ENCODE assay signal across 1 cellular context in the genomic region with DNA sequence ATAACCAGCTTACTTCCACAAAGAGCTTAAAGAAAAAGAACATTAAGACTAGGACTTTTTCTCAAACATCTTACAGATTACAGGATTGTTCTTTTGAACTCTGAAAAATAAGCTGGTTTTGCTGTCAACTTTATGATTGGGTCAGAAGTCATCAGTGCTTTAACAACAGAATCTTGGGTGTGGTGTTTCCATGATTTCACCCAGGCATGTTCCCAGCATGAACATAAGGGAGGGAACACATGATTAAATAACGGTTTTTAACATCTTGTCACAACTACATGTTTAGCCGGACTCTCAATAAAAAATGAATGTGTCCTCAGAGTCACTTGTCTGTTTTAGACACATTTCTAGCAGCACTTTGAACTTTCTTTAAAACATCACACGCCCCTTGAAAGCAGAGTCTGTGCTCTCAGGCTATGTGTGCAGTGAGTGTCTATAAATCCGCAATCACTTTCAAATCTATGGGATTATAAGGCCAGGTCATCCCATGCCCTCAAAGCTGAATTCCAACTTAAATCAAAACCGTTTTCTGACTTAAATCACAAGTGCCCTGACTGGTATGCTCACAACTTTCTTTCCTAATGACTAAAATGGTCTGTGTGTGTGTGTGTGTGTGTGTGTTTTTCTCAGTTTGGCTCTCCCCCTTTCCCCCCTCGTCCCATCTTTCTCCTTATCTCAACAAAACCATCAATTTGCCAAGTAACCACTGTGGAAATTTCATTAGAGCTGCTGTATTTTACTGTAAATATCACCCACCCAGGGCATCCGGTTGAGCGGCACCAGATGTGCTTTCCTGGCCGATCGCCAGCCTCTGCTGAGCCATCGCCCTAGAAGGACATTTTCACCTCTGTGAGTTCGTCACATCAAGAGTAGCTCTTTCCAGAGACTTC.
TF ChIP-seq lines count a peak whose summit lies in the region.

No MANE protein-coding gene starts in this region.

TF ChIP-seq in K562, 482 proteins besides CTCF, POLR2A, EP300 and RAD21 (continued from another document and continues in another):
- TF ChIP-seq, protein P1, sequence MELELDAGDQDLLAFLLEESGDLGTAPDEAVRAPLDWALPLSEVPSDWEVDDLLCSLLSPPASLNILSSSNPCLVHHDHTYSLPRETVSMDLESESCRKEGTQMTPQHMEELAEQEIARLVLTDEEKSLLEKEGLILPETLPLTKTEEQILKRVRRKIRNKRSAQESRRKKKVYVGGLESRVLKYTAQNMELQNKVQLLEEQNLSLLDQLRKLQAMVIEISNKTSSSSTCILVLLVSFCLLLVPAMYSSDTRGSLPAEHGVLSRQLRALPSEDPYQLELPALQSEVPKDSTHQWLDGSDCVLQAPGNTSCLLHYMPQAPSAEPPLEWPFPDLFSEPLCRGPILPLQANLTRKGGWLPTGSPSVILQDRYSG (tag; conservative IDR thresholded peaks at IDR 0.05; ENCODE audit: low read depth) = no peak
- no peak for TF ChIP-seq TCF3 (CRISPR knock-in tag; IDR thresholded peaks at IDR 0.05)
- no peak for TF ChIP-seq ARID2 (IDR thresholded peaks at IDR 0.05)
- TF ChIP-seq, protein P2, sequence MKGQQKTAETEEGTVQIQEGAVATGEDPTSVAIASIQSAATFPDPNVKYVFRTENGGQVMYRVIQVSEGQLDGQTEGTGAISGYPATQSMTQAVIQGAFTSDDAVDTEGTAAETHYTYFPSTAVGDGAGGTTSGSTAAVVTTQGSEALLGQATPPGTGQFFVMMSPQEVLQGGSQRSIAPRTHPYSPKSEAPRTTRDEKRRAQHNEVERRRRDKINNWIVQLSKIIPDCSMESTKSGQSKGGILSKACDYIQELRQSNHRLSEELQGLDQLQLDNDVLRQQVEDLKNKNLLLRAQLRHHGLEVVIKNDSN (CRISPR knock-in tag; IDR thresholded peaks at IDR 0.05) = no peak
- TF ChIP-seq, protein P3, sequence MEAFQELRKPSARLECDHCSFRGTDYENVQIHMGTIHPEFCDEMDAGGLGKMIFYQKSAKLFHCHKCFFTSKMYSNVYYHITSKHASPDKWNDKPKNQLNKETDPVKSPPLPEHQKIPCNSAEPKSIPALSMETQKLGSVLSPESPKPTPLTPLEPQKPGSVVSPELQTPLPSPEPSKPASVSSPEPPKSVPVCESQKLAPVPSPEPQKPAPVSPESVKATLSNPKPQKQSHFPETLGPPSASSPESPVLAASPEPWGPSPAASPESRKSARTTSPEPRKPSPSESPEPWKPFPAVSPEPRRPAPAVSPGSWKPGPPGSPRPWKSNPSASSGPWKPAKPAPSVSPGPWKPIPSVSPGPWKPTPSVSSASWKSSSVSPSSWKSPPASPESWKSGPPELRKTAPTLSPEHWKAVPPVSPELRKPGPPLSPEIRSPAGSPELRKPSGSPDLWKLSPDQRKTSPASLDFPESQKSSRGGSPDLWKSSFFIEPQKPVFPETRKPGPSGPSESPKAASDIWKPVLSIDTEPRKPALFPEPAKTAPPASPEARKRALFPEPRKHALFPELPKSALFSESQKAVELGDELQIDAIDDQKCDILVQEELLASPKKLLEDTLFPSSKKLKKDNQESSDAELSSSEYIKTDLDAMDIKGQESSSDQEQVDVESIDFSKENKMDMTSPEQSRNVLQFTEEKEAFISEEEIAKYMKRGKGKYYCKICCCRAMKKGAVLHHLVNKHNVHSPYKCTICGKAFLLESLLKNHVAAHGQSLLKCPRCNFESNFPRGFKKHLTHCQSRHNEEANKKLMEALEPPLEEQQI (IDR thresholded peaks at IDR 0.05) = no peak
- no peak for TF ChIP-seq RBM15 (IDR thresholded peaks at IDR 0.05; ENCODE audit: insufficient read depth, low read length)
- TF ChIP-seq, protein P4, sequence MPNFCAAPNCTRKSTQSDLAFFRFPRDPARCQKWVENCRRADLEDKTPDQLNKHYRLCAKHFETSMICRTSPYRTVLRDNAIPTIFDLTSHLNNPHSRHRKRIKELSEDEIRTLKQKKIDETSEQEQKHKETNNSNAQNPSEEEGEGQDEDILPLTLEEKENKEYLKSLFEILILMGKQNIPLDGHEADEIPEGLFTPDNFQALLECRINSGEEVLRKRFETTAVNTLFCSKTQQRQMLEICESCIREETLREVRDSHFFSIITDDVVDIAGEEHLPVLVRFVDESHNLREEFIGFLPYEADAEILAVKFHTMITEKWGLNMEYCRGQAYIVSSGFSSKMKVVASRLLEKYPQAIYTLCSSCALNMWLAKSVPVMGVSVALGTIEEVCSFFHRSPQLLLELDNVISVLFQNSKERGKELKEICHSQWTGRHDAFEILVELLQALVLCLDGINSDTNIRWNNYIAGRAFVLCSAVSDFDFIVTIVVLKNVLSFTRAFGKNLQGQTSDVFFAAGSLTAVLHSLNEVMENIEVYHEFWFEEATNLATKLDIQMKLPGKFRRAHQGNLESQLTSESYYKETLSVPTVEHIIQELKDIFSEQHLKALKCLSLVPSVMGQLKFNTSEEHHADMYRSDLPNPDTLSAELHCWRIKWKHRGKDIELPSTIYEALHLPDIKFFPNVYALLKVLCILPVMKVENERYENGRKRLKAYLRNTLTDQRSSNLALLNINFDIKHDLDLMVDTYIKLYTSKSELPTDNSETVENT (CRISPR knock-in tag; IDR thresholded peaks at IDR 0.05) = no peak
- TF ChIP-seq, protein P5, sequence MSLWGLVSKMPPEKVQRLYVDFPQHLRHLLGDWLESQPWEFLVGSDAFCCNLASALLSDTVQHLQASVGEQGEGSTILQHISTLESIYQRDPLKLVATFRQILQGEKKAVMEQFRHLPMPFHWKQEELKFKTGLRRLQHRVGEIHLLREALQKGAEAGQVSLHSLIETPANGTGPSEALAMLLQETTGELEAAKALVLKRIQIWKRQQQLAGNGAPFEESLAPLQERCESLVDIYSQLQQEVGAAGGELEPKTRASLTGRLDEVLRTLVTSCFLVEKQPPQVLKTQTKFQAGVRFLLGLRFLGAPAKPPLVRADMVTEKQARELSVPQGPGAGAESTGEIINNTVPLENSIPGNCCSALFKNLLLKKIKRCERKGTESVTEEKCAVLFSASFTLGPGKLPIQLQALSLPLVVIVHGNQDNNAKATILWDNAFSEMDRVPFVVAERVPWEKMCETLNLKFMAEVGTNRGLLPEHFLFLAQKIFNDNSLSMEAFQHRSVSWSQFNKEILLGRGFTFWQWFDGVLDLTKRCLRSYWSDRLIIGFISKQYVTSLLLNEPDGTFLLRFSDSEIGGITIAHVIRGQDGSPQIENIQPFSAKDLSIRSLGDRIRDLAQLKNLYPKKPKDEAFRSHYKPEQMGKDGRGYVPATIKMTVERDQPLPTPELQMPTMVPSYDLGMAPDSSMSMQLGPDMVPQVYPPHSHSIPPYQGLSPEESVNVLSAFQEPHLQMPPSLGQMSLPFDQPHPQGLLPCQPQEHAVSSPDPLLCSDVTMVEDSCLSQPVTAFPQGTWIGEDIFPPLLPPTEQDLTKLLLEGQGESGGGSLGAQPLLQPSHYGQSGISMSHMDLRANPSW (CRISPR knock-in tag; IDR thresholded peaks at IDR 0.05) = no peak
- no peak for TF ChIP-seq ILK (tag; IDR thresholded peaks at IDR 0.05; ENCODE audit: borderline replicate concordance, low read depth)
- TF ChIP-seq ZNF79 (CRISPR knock-in tag; IDR thresholded peaks at IDR 0.05; ENCODE audit: low read depth) = no peak
- peak; percentile 53 for TF ChIP-seq TEAD4 (IDR thresholded peaks at IDR 0.05; ENCODE audit: low read length)
- TF ChIP-seq TEAD4 (CRISPR knock-in tag; IDR thresholded peaks at IDR 0.05; ENCODE audit: borderline replicate concordance) = no peak
- no peak for TF ChIP-seq STAG1 (CRISPR knock-in tag; IDR thresholded peaks at IDR 0.05; ENCODE audit: borderline replicate concordance)
- TF ChIP-seq, protein P6, sequence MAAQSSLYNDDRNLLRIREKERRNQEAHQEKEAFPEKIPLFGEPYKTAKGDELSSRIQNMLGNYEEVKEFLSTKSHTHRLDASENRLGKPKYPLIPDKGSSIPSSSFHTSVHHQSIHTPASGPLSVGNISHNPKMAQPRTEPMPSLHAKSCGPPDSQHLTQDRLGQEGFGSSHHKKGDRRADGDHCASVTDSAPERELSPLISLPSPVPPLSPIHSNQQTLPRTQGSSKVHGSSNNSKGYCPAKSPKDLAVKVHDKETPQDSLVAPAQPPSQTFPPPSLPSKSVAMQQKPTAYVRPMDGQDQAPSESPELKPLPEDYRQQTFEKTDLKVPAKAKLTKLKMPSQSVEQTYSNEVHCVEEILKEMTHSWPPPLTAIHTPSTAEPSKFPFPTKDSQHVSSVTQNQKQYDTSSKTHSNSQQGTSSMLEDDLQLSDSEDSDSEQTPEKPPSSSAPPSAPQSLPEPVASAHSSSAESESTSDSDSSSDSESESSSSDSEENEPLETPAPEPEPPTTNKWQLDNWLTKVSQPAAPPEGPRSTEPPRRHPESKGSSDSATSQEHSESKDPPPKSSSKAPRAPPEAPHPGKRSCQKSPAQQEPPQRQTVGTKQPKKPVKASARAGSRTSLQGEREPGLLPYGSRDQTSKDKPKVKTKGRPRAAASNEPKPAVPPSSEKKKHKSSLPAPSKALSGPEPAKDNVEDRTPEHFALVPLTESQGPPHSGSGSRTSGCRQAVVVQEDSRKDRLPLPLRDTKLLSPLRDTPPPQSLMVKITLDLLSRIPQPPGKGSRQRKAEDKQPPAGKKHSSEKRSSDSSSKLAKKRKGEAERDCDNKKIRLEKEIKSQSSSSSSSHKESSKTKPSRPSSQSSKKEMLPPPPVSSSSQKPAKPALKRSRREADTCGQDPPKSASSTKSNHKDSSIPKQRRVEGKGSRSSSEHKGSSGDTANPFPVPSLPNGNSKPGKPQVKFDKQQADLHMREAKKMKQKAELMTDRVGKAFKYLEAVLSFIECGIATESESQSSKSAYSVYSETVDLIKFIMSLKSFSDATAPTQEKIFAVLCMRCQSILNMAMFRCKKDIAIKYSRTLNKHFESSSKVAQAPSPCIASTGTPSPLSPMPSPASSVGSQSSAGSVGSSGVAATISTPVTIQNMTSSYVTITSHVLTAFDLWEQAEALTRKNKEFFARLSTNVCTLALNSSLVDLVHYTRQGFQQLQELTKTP (IDR thresholded peaks at IDR 0.05; ENCODE audit: low read depth in 1 of 2, partially characterized antibody in 2 of 2) = no peak
- TF ChIP-seq MYC (IDR thresholded peaks at IDR 0.05; ENCODE audit: low read depth, low read length) = 0 out of 2 replicates have a peak, but pooled peaks have one; percentile 45
- no peak for TF ChIP-seq MYC (CRISPR knock-in tag; IDR thresholded peaks at IDR 0.05; ENCODE audit: borderline replicate concordance, low read depth)
- no peak for TF ChIP-seq ZNF316 (IDR thresholded peaks at IDR 0.05)
- TF ChIP-seq FOXP1 (CRISPR knock-in tag; IDR thresholded peaks at IDR 0.05) = no peak
- TF ChIP-seq ESRRA (IDR thresholded peaks at IDR 0.05; ENCODE audit: borderline replicate concordance, low read depth) = 0 out of 2 replicates have a peak, but pooled peaks have one; percentile 15
- TF ChIP-seq, protein P7, sequence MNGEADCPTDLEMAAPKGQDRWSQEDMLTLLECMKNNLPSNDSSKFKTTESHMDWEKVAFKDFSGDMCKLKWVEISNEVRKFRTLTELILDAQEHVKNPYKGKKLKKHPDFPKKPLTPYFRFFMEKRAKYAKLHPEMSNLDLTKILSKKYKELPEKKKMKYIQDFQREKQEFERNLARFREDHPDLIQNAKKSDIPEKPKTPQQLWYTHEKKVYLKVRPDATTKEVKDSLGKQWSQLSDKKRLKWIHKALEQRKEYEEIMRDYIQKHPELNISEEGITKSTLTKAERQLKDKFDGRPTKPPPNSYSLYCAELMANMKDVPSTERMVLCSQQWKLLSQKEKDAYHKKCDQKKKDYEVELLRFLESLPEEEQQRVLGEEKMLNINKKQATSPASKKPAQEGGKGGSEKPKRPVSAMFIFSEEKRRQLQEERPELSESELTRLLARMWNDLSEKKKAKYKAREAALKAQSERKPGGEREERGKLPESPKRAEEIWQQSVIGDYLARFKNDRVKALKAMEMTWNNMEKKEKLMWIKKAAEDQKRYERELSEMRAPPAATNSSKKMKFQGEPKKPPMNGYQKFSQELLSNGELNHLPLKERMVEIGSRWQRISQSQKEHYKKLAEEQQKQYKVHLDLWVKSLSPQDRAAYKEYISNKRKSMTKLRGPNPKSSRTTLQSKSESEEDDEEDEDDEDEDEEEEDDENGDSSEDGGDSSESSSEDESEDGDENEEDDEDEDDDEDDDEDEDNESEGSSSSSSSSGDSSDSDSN (IDR thresholded peaks at IDR 0.05; ENCODE audit: borderline replicate concordance in 1 of 2, low read depth in 2 of 2, low read length in 2 of 2) = no peak
- TF ChIP-seq, protein P8, sequence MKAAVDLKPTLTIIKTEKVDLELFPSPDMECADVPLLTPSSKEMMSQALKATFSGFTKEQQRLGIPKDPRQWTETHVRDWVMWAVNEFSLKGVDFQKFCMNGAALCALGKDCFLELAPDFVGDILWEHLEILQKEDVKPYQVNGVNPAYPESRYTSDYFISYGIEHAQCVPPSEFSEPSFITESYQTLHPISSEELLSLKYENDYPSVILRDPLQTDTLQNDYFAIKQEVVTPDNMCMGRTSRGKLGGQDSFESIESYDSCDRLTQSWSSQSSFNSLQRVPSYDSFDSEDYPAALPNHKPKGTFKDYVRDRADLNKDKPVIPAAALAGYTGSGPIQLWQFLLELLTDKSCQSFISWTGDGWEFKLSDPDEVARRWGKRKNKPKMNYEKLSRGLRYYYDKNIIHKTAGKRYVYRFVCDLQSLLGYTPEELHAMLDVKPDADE (conservative IDR thresholded peaks at IDR 0.05; ENCODE audit: control insufficient read depth, low read depth, low read length) = no peak
- TF ChIP-seq ZSCAN32 (CRISPR knock-in tag; IDR thresholded peaks at IDR 0.05) = peak; percentile 32; the same call in 1 of the 2 replicates
- TF ChIP-seq NR4A1 (CRISPR knock-in tag; IDR thresholded peaks at IDR 0.05) = no peak
- TF ChIP-seq NR4A1 (tag; IDR thresholded peaks at IDR 0.05) = no peak
- no peak for TF ChIP-seq ZNF431 (CRISPR knock-in tag; IDR thresholded peaks at IDR 0.05)
- TF ChIP-seq, protein P9, sequence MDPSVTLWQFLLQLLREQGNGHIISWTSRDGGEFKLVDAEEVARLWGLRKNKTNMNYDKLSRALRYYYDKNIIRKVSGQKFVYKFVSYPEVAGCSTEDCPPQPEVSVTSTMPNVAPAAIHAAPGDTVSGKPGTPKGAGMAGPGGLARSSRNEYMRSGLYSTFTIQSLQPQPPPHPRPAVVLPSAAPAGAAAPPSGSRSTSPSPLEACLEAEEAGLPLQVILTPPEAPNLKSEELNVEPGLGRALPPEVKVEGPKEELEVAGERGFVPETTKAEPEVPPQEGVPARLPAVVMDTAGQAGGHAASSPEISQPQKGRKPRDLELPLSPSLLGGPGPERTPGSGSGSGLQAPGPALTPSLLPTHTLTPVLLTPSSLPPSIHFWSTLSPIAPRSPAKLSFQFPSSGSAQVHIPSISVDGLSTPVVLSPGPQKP (CRISPR knock-in tag; IDR thresholded peaks at IDR 0.05) = no peak
- TF ChIP-seq, protein P10, sequence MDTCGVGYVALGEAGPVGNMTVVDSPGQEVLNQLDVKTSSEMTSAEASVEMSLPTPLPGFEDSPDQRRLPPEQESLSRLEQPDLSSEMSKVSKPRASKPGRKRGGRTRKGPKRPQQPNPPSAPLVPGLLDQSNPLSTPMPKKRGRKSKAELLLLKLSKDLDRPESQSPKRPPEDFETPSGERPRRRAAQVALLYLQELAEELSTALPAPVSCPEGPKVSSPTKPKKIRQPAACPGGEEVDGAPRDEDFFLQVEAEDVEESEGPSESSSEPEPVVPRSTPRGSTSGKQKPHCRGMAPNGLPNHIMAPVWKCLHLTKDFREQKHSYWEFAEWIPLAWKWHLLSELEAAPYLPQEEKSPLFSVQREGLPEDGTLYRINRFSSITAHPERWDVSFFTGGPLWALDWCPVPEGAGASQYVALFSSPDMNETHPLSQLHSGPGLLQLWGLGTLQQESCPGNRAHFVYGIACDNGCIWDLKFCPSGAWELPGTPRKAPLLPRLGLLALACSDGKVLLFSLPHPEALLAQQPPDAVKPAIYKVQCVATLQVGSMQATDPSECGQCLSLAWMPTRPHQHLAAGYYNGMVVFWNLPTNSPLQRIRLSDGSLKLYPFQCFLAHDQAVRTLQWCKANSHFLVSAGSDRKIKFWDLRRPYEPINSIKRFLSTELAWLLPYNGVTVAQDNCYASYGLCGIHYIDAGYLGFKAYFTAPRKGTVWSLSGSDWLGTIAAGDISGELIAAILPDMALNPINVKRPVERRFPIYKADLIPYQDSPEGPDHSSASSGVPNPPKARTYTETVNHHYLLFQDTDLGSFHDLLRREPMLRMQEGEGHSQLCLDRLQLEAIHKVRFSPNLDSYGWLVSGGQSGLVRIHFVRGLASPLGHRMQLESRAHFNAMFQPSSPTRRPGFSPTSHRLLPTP (IDR thresholded peaks at IDR 0.05; ENCODE audit: borderline replicate concordance, extremely low read depth, insufficient read length) = no peak
- no peak for TF ChIP-seq TAF15 (IDR thresholded peaks at IDR 0.05; ENCODE audit: low read depth, low read length)
- no peak for TF ChIP-seq SNIP1 (IDR thresholded peaks at IDR 0.05; ENCODE audit: low read depth)
